In the genomic region with DNA sequence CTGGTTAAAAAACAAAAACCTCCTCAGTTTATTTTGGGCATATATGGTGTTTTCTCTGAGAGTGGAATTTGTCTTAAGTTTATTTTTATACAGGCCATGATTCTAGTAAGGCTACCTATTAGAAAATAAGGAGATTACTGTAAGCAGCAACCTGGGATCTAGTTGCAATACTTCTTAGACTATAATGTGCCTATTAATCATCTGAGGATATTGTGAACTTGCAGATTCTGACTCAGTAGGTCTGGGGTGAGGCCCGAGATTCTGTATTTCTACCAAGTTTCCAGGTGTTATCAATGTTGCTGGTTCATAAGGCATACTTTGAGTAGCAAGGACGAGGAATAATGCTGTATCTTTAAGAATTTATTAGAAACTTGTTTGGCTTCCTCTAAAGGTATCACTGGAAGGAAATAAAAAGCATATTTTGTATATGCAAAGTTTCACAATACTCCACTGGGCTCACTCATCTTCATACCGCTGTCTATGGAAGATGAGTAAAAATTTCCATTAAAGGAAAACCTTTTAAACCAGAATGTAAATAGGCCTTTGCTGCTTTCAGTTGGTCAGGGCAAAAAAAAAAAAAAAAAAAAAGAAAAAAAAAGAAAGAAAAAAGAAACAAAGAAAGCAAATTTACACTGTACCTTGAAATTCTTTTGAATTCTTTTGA, we compare ENCODE assay signal across 23 cellular contexts.
DNase-seq lines count a peak whose midpoint lies in the region; ATAC-seq and TF ChIP-seq lines count a peak whose summit lies in the region.
"Had no signal": no experiment of that assay in that cellular context is flagged by ENCODE, and none has a peak within 500 bp of the region (broad histone marks: within the 10 kb centered on the region; RNA-seq: fewer than 3 reads in every experiment).

No MANE protein-coding gene starts in this region.

- TF ChIP-seq CTCF in osteoblast (IDR thresholded peaks at IDR 0.05; ENCODE audit: extremely low read depth, low read depth, low read length), result no peak

- H3K36me3 ChIP-seq in osteoblast (ENCODE audit: insufficient read depth, low read length), result no peaks in the 10 kb centered on the region
- H3K36me3 ChIP-seq: BLaER1, esophagus squamous epithelium, left ventricle myocardium inferior, spleen, WERI-Rb-1 had no signal

- H3K9me3 Mint-ChIP-seq in T-cell, result peaks cover 0 to 5% (median 0%) of the 10 kb centered on the region in 3 donors
- H3K9me3 Mint-ChIP-seq: activated CD4-positive, alpha-beta T cell treated with anti-CD3 and anti-CD28 coated beads, Interleukin-2, amount 10 ng/mL, durations not matched to agents 24 days and 14 days; stimulated activated naive CD8-positive, alpha-beta T cell treated with anti-CD3 and anti-CD28 coated beads, Interleukin-15, Interleukin-2, amounts not matched to agents 100 ng/mL and 50 ng/mL, for 24 hours had no signal

- H3K27ac Mint-ChIP-seq in T-cell, result no peak overlapping the region
- H3K27ac Mint-ChIP-seq: activated CD4-positive, alpha-beta T cell treated with anti-CD3 and anti-CD28 coated beads, Interleukin-2, amount 10 ng/mL, durations not matched to agents 24 days and 14 days; stimulated activated naive CD8-positive, alpha-beta T cell treated with anti-CD3 and anti-CD28 coated beads, Interleukin-15, Interleukin-2, amounts not matched to agents 100 ng/mL and 50 ng/mL, for 24 hours had no signal

- POLR2A ChIA-PET in T-cell (lab: Charles Lee), result no interaction called here

- no peaks in the 10 kb centered on the region for H3K4me1 Mint-ChIP-seq in T-cell
- H3K4me1 Mint-ChIP-seq: activated CD4-positive, alpha-beta T cell treated with anti-CD3 and anti-CD28 coated beads, Interleukin-2, amount 10 ng/mL, durations not matched to agents 24 days and 14 days had no signal

- H3K9me3 ChIP-seq in osteoblast (ENCODE audit: low read depth, low read length), result no peaks in the 10 kb centered on the region
- H3K9me3 ChIP-seq: BLaER1, esophagus squamous epithelium, left ventricle myocardium inferior, spleen had no signal

- peak overlapping the region; percentile 55 for H3K4me2 ChIP-seq in osteoblast (ENCODE audit: insufficient read depth, low read length)
- H3K4me2 ChIP-seq: BLaER1 had no signal

- H3K4me1 ChIP-seq in osteoblast (ENCODE audit: insufficient read depth, low read length), result peaks cover 36% of the 10 kb centered on the region
- H3K4me1 ChIP-seq: BLaER1, esophagus squamous epithelium, left ventricle myocardium inferior, spleen had no signal

- CTCF ChIA-PET in T-cell (lab: Charles Lee), result no interaction called here

- H3K27me3 Mint-ChIP-seq in T-cell, result peaks cover 2 to 3% of the 10 kb centered on the region in 2 donors
- H3K27me3 Mint-ChIP-seq: activated CD4-positive, alpha-beta T cell treated with anti-CD3 and anti-CD28 coated beads, Interleukin-2, amount 10 ng/mL, durations not matched to agents 24 days and 14 days; stimulated activated naive CD8-positive, alpha-beta T cell treated with anti-CD3 and anti-CD28 coated beads, Interleukin-15, Interleukin-2, amounts not matched to agents 100 ng/mL and 50 ng/mL, for 24 hours had no signal

- ATAC-seq in T-cell (replicated peaks in 1 of 4), result no peak
- ATAC-seq: K562, right cardiac atrium had no signal

- H3K27me3 ChIP-seq in osteoblast (ENCODE audit: insufficient read depth, low read length), result no peaks in the 10 kb centered on the region
- H3K27me3 ChIP-seq: BLaER1, esophagus squamous epithelium, spleen had no signal

- no peak overlapping the region for H3K4me3 ChIP-seq in osteoblast (ENCODE audit: insufficient read depth, low read length)
- H3K4me3 ChIP-seq: BLaER1, esophagus squamous epithelium, K562, left ventricle myocardium inferior, spleen had no signal

- no peak overlapping the region for H2AFZ ChIP-seq in osteoblast (ENCODE audit: low read length)

- H3K27ac ChIP-seq in osteoblast (ENCODE audit: low read depth, low read length), result peak overlapping the region; percentile 45
- H3K27ac ChIP-seq: BLaER1, esophagus squamous epithelium, left ventricle myocardium inferior, spleen, WERI-Rb-1 had no signal

- H3K4me3 Mint-ChIP-seq in T-cell, result no peak overlapping the region
- H3K4me3 Mint-ChIP-seq: activated CD4-positive, alpha-beta T cell treated with anti-CD3 and anti-CD28 coated beads, Interleukin-2, amount 10 ng/mL, durations not matched to agents 24 days and 14 days; stimulated activated naive CD8-positive, alpha-beta T cell treated with anti-CD3 and anti-CD28 coated beads, Interleukin-15, Interleukin-2, amounts not matched to agents 100 ng/mL and 50 ng/mL, for 24 hours had no signal

- DNase-seq in ELR (ENCODE audit: low read depth), result peak; percentile 46
- peak; percentile 12 for DNase-seq in NCI-H526 treated with DMSO at 0.1 percent for 48 hours (lab: John Stamatoyannopoulos, UW)
- peak; percentile 68 for DNase-seq in fibroblast of gingiva (ENCODE audit: low read depth)
- DNase-seq in osteoblast (ENCODE audit: insufficient read length, low spot score, missing footprints), result no peak
- no peak for DNase-seq in activated T-cell treated with anti-CD3 and anti-CD28 coated beads, Interleukin-2, amount 50 U/mL, for 48 hours
- no peak for DNase-seq in occipital lobe (lab: John Stamatoyannopoulos, UW)
- DNase-seq in T-cell, result no peak
- DNase-seq: activated CD4-positive, alpha-beta T cell treated with anti-CD3 and anti-CD28 coated beads, Interleukin-2, amount 10 ng/mL, durations not matched to agents 24 days and 14 days; activated gamma-delta T cell treated with Interleukin-2 at 50 U/mL for 16 hours; activated T-cell treated with anti-CD3 and anti-CD28 coated beads, Interleukin-2, amount 50 U/mL, for 1 hour; esophagus squamous epithelium; glutamatergic neuron; islet precursor cell; left ventricle myocardium inferior; NCI-H1092; NCI-H1694 treated with DMSO at 0.1 percent for 48 hours; right cardiac atrium; spleen; stimulated activated CD8-positive, alpha-beta memory T cell treated with anti-CD3 and anti-CD28 coated beads, Interleukin-4, amount 100 ng/mL, for 48 hours; WERI-Rb-1 had no signal

- no peaks in the 10 kb centered on the region for H4K20me1 ChIP-seq in osteoblast (ENCODE audit: insufficient read depth, low read length)
- H4K20me1 ChIP-seq: BLaER1 had no signal

- H3K79me2 ChIP-seq in osteoblast (ENCODE audit: insufficient read depth, low read length), result no peaks in the 10 kb centered on the region

- H3K36me3 Mint-ChIP-seq in T-cell, result no peaks in the 10 kb centered on the region

Comparison
In these comparisons a context has a peak if more than half of its experiments do, and no peak if none do; other contexts are left out.
1. DNase-seq: peak in ELR (single experiment), NCI-H526 treated with DMSO at 0.1 percent for 48 hours (single experiment) and fibroblast of gingiva (single experiment); none in osteoblast (single experiment), activated T-cell treated with anti-CD3 and anti-CD28 coated beads, Interleukin-2, amount 50 U/mL, for 48 hours (0 of 2), occipital lobe (single experiment) and T-cell (0 of 34).